Comparison of ENCODE assay signal across 20 cellular contexts in genomic region chr1:93690341-93690740, GRCh38. TPM values are rescaled to one million over a fixed set of nuclear protein-coding genes. Genes with fewer than 3 reads are reported as not detected.
DNase-seq lines count a peak whose midpoint lies in the region; ATAC-seq, FAIRE-seq and TF ChIP-seq lines count a peak whose summit lies in the region.
"Had no signal": no experiment of that assay in that cellular context is flagged by ENCODE, and none has a peak within 500 bp of the region (broad histone marks: within the 10 kb centered on the region; RNA-seq: fewer than 3 reads in every experiment).

No MANE protein-coding gene starts in this region.

- H3K9me2 ChIP-seq in Karpas-422 (replicated peaks; ENCODE audit: insufficient read depth, low read length), result no peaks in the 10 kb centered on the region

- H4K20me1 ChIP-seq in BLaER1 (no peaks in the 10 kb centered on the region), Karpas-422 (ENCODE audit: insufficient read depth, low read depth, low read length) (no peaks in the 10 kb centered on the region)

- H3K79me2 ChIP-seq in Karpas-422 (ENCODE audit: low read length), result no peaks in the 10 kb centered on the region

- H2AFZ ChIP-seq in Karpas-422 (ENCODE audit: low read length), result no peak overlapping the region

- no peaks in the 10 kb centered on the region for H3K9me3 Mint-ChIP-seq in activated naive CD4-positive, alpha-beta T cell treated with anti-CD3 and anti-CD28 coated beads, Interleukin-2, amount 50 U/mL, for 72 hours
- H3K9me3 Mint-ChIP-seq: CD8-positive, alpha-beta T cell; HFFc6; IgD-negative memory B cell had no signal

- no peak for FAIRE-seq in small intestine (lab: Jason Lieb, UNC)
- FAIRE-seq: D721Med had no signal

- H3K9me3 ChIP-seq in BLaER1 (no peaks in the 10 kb centered on the region), Karpas-422 (ENCODE audit: low read length) (no peaks in the 10 kb centered on the region), RWPE2 (ENCODE audit: severe bottlenecking) (no peaks in the 10 kb centered on the region), small intestine (ENCODE audit: control insufficient read depth, low read depth) (no peaks in the 10 kb centered on the region)

- H3K4me1 ChIP-seq in BLaER1 (peaks cover 91% of the 10 kb centered on the region), Karpas-422 (ENCODE audit: low read length) (peaks cover 79% of the 10 kb centered on the region), RWPE2 (ENCODE audit: insufficient read depth, poor library complexity, severe bottlenecking) (peaks cover 42% of the 10 kb centered on the region), small intestine (ENCODE audit: control insufficient read depth in 2 of 2, insufficient read depth in 1 of 2, low read depth in 1 of 2, low read length in 1 of 2) (peaks cover 7% of the 10 kb centered on the region in 2 donors)

- no peak for DNase-seq in Karpas-422
- no peak for DNase-seq in RWPE2 (ENCODE audit: low spot score)
- peak; percentile 79 for DNase-seq in small intestine
- no peak for DNase-seq in occipital lobe (lab: John Stamatoyannopoulos, UW)
- DNase-seq in activated naive CD4-positive, alpha-beta T cell treated with anti-CD3 and anti-CD28 coated beads, Interleukin-2, amount 50 U/mL, for 72 hours (ENCODE audit: low spot score in 2 of 2), result no peak
- DNase-seq: 8988T; ACHN; CD8-positive, alpha-beta T cell; COR-L47; DMS153; DMS79 treated with DMSO at 0.1 percent for 48 hours; GDM1; HCEC 1CT; HFFc6; KG1 had no signal

- peak overlapping the region; percentile 20; the same call in 1 of the 2 replicates for H3K9ac ChIP-seq in BLaER1
- H3K9ac ChIP-seq in Karpas-422 (ENCODE audit: low read length), result no peak overlapping the region

- H3K27ac ChIP-seq in BLaER1 (peak overlapping the region; percentile 97), Karpas-422 (ENCODE audit: low read length) (peak overlapping the region; percentile 25; the same call in 1 of the 2 replicates), RWPE2 (ENCODE audit: poor library complexity, severe bottlenecking) (peak overlapping the region; percentile 99), small intestine (ENCODE audit: low read depth in 1 of 2, low read length in 1 of 2) (no peak overlapping the region)

- peak overlapping the region; percentile 92 for H3K4me2 ChIP-seq in BLaER1
- H3K4me2 ChIP-seq in Karpas-422 (ENCODE audit: low read depth, low read length, poor library complexity, severe bottlenecking), result peak overlapping the region; percentile 59

- H3K27me3 ChIP-seq in BLaER1, result no peaks in the 10 kb centered on the region
- no peaks in the 10 kb centered on the region for H3K27me3 ChIP-seq in Karpas-422 (ENCODE audit: low read length)
- H3K27me3 ChIP-seq in RWPE2 (ENCODE audit: insufficient read depth, poor library complexity, severe bottlenecking), result no peaks in the 10 kb centered on the region
- H3K27me3 ChIP-seq in small intestine (ENCODE audit: control insufficient read depth in 2 of 2, insufficient read depth in 2 of 2, low read length in 2 of 2), result no peaks in the 10 kb centered on the region

- ATAC-seq in RWPE2 (ENCODE audit: low read depth) (no peak), GM19035 (IDR thresholded peaks at IDR 0.05; ENCODE audit: unreplicated experiment) (no peak)
- ATAC-seq in activated naive CD4-positive, alpha-beta T cell treated with anti-CD3 and anti-CD28 coated beads, Interleukin-2, amount 50 U/mL, for 72 hours, result no peak
- ATAC-seq: CD8-positive, alpha-beta T cell had no signal

- no peaks in the 10 kb centered on the region for H3K36me3 ChIP-seq in BLaER1
- no peaks in the 10 kb centered on the region for H3K36me3 ChIP-seq in Karpas-422 (ENCODE audit: insufficient read depth, low read length)
- H3K36me3 ChIP-seq in RWPE2 (ENCODE audit: low read depth), result no peaks in the 10 kb centered on the region
- H3K36me3 ChIP-seq in small intestine (ENCODE audit: control insufficient read depth in 2 of 2, insufficient read depth in 2 of 2, low read length in 2 of 2), result no peaks in the 10 kb centered on the region

- H3K4me3 ChIP-seq in BLaER1 (no peak overlapping the region), Karpas-422 (ENCODE audit: low read length) (no peak overlapping the region), RWPE2 (ENCODE audit: severe bottlenecking) (no peak overlapping the region), small intestine (ENCODE audit: low read depth in 1 of 2, low read length in 2 of 2) (no peak overlapping the region)

- no peak overlapping the region for H3K27ac Mint-ChIP-seq in activated naive CD4-positive, alpha-beta T cell treated with anti-CD3 and anti-CD28 coated beads, Interleukin-2, amount 50 U/mL, for 72 hours
- H3K27ac Mint-ChIP-seq: CD14-positive monocyte; CD8-positive, alpha-beta T cell; HFFc6 had no signal

- H3K36me3 Mint-ChIP-seq in activated naive CD4-positive, alpha-beta T cell treated with anti-CD3 and anti-CD28 coated beads, Interleukin-2, amount 50 U/mL, for 72 hours, result no peaks in the 10 kb centered on the region
- H3K36me3 Mint-ChIP-seq: CD14-positive monocyte; CD8-positive, alpha-beta T cell had no signal

- no peak for TF ChIP-seq CTCF in RWPE2 (IDR thresholded peaks at IDR 0.05; ENCODE audit: poor library complexity, severe bottlenecking)

RNA-seq across cellular contexts. Expression of gene BCAR3, which starts 8.7 kb away (rescaled TPM):
- 9.9 and 12.6 TPM in 2 replicates for total RNA-seq in Karpas-422 (2014; rRNA removed; shearing (Covaris generic); ENCODE audit: low replicate concordance)
- 10 to 100 TPM; 15.9 to 26.2 (median 21.9) TPM for polyA plus RNA-seq in small intestine
- 5.9 TPM for total RNA-seq in occipital lobe
- under 1 TPM; 0.25 to 0.72 TPM for total RNA-seq in activated naive CD4-positive, alpha-beta T cell treated with anti-CD3 and anti-CD28 coated beads, Interleukin-2, amount 50 U/mL, for 72 hours

Comparison
In these comparisons a context has a peak if more than half of its experiments do, and no peak if none do; other contexts are left out.
1. H3K27ac ChIP-seq: peak in BLaER1 (single experiment), Karpas-422 (single experiment) and RWPE2 (single experiment); none in small intestine (0 of 2).